Comparison of ENCODE assay signal across 8 cellular contexts in genomic region chr17:45315583-45316270, GRCh38. TPM values are rescaled to one million over a fixed set of nuclear protein-coding genes. Genes with fewer than 3 reads are reported as not detected.
DNase-seq lines count a peak whose midpoint lies in the region; ATAC-seq and TF ChIP-seq lines count a peak whose summit lies in the region.

No MANE protein-coding gene starts in this region.

- H3K4me1 ChIP-seq in heart left ventricle (peaks cover 4 to 82% (median 60%) of the 10 kb centered on the region in 12 donors), urinary bladder (ENCODE audit: insufficient read depth) (peaks cover 1% of the 10 kb centered on the region)

- H3K4me3 ChIP-seq in heart left ventricle (peak overlapping the region; percentile 54 to 93 (median 86)), astrocyte of the spinal cord (ENCODE audit: low read depth, low read length) (peak overlapping the region; percentile 98), urinary bladder (ENCODE audit: low read depth, low read length) (peak overlapping the region; percentile 65)

- ATAC-seq in heart left ventricle (no peak), Right ventricle myocardium superior (ENCODE audit: poor library complexity) (no peak), memory B cell (ENCODE audit: low read depth) (no peak), HG03095 (IDR thresholded peaks at IDR 0.05; ENCODE audit: unreplicated experiment) (no peak)

- in situ Hi-C loops in astrocyte of the spinal cord (cut with HindIII; ENCODE audit: low sequenced_read_pairs): no loop called here

- intact Hi-C loops in heart left ventricle (cut with DNase I): loop anchor here in 9 of 10 donors (2.0 to 5.0 kb wide), 7 partner anchors 37 to 93 kb away; partner anchors contain the start of gene FMNL1 (in 1 of the 9)
- intact Hi-C loops in Right ventricle myocardium superior (cut with DNase I): loop anchor here (5.0 kb wide), 2 partner anchors 33 to 52 kb away; no protein-coding TSS in a partner anchor

- no peak for DNase-seq in heart left ventricle
- DNase-seq in Right ventricle myocardium superior: no peak
- DNase-seq in astrocyte of the spinal cord (ENCODE audit: low read depth, low spot score): no peak
- DNase-seq in memory B cell (ENCODE audit: low spot score in 2 of 2): no peak
- DNase-seq in stimulated activated CD4-positive, alpha-beta T cell treated with anti-CD3 and anti-CD28 coated beads, Interleukin-12 subunit alpha, Interleukin-12 subunit beta, amount 100 ng/mL, for 4 hours: no peak
- DNase-seq in NCI-H2029 (lab: John Stamatoyannopoulos, UW): no peak

- peaks cover 0 to 4% (median 0%) of the 10 kb centered on the region in 9 donors for H3K36me3 ChIP-seq in heart left ventricle
- no peaks in the 10 kb centered on the region for H3K36me3 ChIP-seq in urinary bladder (ENCODE audit: insufficient read depth)

- no peaks in the 10 kb centered on the region for H3K27me3 Mint-ChIP-seq in memory B cell

- H3K36me3 Mint-ChIP-seq in memory B cell: peaks cover 1% of the 10 kb centered on the region

- H3K27ac ChIP-seq in heart left ventricle (peak overlapping the region; percentile 73 to 98 (median 94)), urinary bladder (ENCODE audit: low read depth) (no peak overlapping the region)

- peak overlapping the region; percentile 92 for H3K4me3 Mint-ChIP-seq in memory B cell

- peaks cover 37% of the 10 kb centered on the region for H3K4me1 Mint-ChIP-seq in memory B cell

- H3K9me3 Mint-ChIP-seq in memory B cell: no peaks in the 10 kb centered on the region

- no peaks in the 10 kb centered on the region for H3K27me3 ChIP-seq in heart left ventricle

- 11 to 19% (median 17%) methylated on average over 8 of the region's 8 CpGs for WGBS in heart left ventricle, 4 donors
- WGBS in urinary bladder: 22% methylated on average over 8 of the region's 8 CpGs

- TF ChIP-seq POLR2A in heart left ventricle (IDR thresholded peaks at IDR 0.05): no peak

- peak overlapping the region; percentile 93 for H3K27ac Mint-ChIP-seq in memory B cell

- TF ChIP-seq CTCF in heart left ventricle (IDR thresholded peaks at IDR 0.05): no peak
- TF ChIP-seq CTCF in astrocyte of the spinal cord (IDR thresholded peaks at IDR 0.05; ENCODE audit: low read depth, low read length): no peak

- H3K9me3 ChIP-seq in heart left ventricle: no peaks in the 10 kb centered on the region

RNA-seq across cellular contexts. Expression of gene MAP3K14, which starts 1.1 kb away (rescaled TPM):
- 10 to 100 TPM in 8 of 9 donors, 1 to 10 TPM in 1; 9.9 to 21.9 (median 12.7) TPM for total RNA-seq in heart left ventricle
- polyA plus RNA-seq in heart left ventricle: 10 to 100 TPM in 1 of 2 donors, 1 to 10 TPM in 1; 9.0 to 11.2 TPM
- 12.2 TPM for total RNA-seq in Right ventricle myocardium superior
- 2.9 TPM for total RNA-seq in urinary bladder
- 15.6 TPM for polyA plus RNA-seq in urinary bladder

RNA-seq across cellular contexts. Expression of gene SPATA32, which starts 53.8 kb away (rescaled TPM):
- total RNA-seq in heart left ventricle: not detected
- polyA plus RNA-seq in heart left ventricle: not detected
- not detected for total RNA-seq in Right ventricle myocardium superior
- total RNA-seq in urinary bladder: not detected
- polyA plus RNA-seq in urinary bladder: not detected
